Comparison of ENCODE assay signal across 8 cellular contexts in the genomic region with DNA sequence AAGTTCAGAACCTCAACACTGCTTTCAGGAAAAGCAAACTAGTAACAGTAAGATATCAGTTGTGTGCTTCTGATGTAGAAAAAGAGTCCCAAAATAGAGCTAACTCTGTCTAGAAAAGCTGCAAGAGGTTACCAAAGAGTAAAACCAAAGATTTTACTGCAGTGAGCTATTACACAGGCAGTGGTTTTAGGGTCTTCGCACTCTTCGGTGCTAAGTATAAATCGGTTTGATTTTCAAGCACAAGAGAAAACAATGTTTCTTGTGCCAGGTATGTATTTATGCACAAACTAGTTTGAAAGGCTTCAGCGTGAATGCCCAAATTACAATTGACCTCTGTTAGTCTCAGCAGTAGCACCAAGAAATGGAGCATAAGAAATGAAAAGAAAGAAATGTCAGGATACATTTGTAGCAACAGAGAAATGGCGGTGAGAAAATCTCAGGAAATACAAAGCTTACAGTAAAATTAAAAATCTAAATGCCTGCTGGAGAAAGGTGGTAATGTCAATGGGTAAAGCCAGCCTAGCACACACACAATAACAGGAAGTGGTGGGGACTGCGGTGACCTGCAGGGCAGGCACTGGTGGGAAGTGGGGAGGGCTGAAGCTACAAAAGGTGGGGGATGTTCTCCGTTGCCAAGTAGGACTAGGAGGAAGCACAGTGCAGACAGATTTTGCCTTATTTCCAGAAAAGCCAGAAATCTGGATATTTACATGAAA. TPM values are rescaled to one million over a fixed set of nuclear protein-coding genes. Genes with fewer than 3 reads are reported as not detected.
A peak's percentile ranks its signal among the peaks of the same experiment; 100 is the strongest.
DNase-seq lines count a peak whose midpoint lies in the region; ATAC-seq and TF ChIP-seq lines count a peak whose summit lies in the region.
"Had no signal": no experiment of that assay in that cellular context is flagged by ENCODE, and none has a peak within 500 bp of the region (broad histone marks: within the 10 kb centered on the region; RNA-seq: fewer than 3 reads in every experiment).

No MANE protein-coding gene starts in this region.

- H3K4me3 ChIP-seq in Peyer's patch = no peak overlapping the region
- H3K4me3 ChIP-seq: breast epithelium had no signal

- H3K27me3 Mint-ChIP-seq in activated T-helper 2 cell treated with anti-CD3 and anti-CD28 coated beads, Interferon-gamma antibody, Interleukin-2, Interleukin-4, amounts not matched to agents 10 μg/mL and 5 μg/mL and 100 μg/mL, durations not matched to agents 14 hours and 24 hours and 36 hours (ENCODE audit: low read depth) = peaks cover 1% of the 10 kb centered on the region

- H3K27ac ChIP-seq in Peyer's patch = peak overlapping the region in 2 of 4 donors; percentile 74 to 77
- H3K27ac ChIP-seq: breast epithelium had no signal

- H3K4me1 ChIP-seq in Peyer's patch = peaks cover 0 to 12% (median 0%) of the 10 kb centered on the region in 4 donors
- H3K4me1 ChIP-seq: breast epithelium had no signal

- H3K9me3 ChIP-seq in Peyer's patch = no peaks in the 10 kb centered on the region
- H3K9me3 ChIP-seq: breast epithelium had no signal

- H3K9me3 Mint-ChIP-seq in activated T-helper 2 cell treated with anti-CD3 and anti-CD28 coated beads, Interferon-gamma antibody, Interleukin-2, Interleukin-4, amounts not matched to agents 10 μg/mL and 5 μg/mL and 100 μg/mL, durations not matched to agents 14 hours and 24 hours and 36 hours = peaks cover 14% of the 10 kb centered on the region

- H3K36me3 Mint-ChIP-seq in activated T-helper 2 cell treated with anti-CD3 and anti-CD28 coated beads, Interferon-gamma antibody, Interleukin-2, Interleukin-4, amounts not matched to agents 10 μg/mL and 5 μg/mL and 100 μg/mL, durations not matched to agents 14 hours and 24 hours and 36 hours (ENCODE audit: low read depth) = peaks cover 6% of the 10 kb centered on the region

- intact Hi-C loops in activated T-helper 2 cell treated with anti-CD3 and anti-CD28 coated beads, Interferon-gamma antibody, Interleukin-2, Interleukin-4, amounts not matched to agents 10 μg/mL and 5 μg/mL and 100 μg/mL, durations not matched to agents 14 hours and 24 hours and 36 hours (cut with micrococcal nuclease) = loop anchor here (2.0 to 5.0 kb wide), 4 partner anchors 16 to 172 kb away; no protein-coding TSS in a partner anchor
- intact Hi-C loops in left colon (cut with DNase I, micrococcal nuclease) = no loop called here

- DNase-seq in GM19238 (ENCODE audit: insufficient read length, low spot score) (peak; percentile 41), Peyer's patch (peak; percentile 52 to 97 (median 94)), left colon (peak; percentile 42 to 58), EL (no peak)
- peak; percentile 81 for DNase-seq in activated T-helper 2 cell treated with anti-CD3 and anti-CD28 coated beads, Interferon-gamma antibody, Interleukin-2, Interleukin-4, amounts not matched to agents 10 μg/mL and 5 μg/mL and 100 μg/mL, durations not matched to agents 14 hours and 24 hours and 36 hours (ENCODE audit: low spot score)
- peak; percentile 57 to 61 for DNase-seq in stimulated activated CD8-positive, alpha-beta memory T cell treated with anti-CD3 and anti-CD28 coated beads, Interleukin-7, amount 100 ng/mL, for 1 hour (ENCODE audit: low read depth in 2 of 2)

- TF ChIP-seq CTCF in Peyer's patch (IDR thresholded peaks at IDR 0.05) = peak; percentile 15 to 70 (median 36)

- no peak for TF ChIP-seq POLR2A in Peyer's patch (IDR thresholded peaks at IDR 0.05)

- peak; percentile 98 for ATAC-seq in HG03045 (IDR thresholded peaks at IDR 0.05; ENCODE audit: unreplicated experiment)
- ATAC-seq in left colon = peak; percentile 51

- H3K27me3 ChIP-seq in Peyer's patch = no peaks in the 10 kb centered on the region
- H3K27me3 ChIP-seq: breast epithelium had no signal

- H3K27ac Mint-ChIP-seq in activated T-helper 2 cell treated with anti-CD3 and anti-CD28 coated beads, Interferon-gamma antibody, Interleukin-2, Interleukin-4, amounts not matched to agents 10 μg/mL and 5 μg/mL and 100 μg/mL, durations not matched to agents 14 hours and 24 hours and 36 hours = peak overlapping the region; percentile 52

- H3K36me3 ChIP-seq in Peyer's patch = no peaks in the 10 kb centered on the region
- H3K36me3 ChIP-seq: breast epithelium had no signal

- peak overlapping the region; percentile 7 for H3K4me3 Mint-ChIP-seq in activated T-helper 2 cell treated with anti-CD3 and anti-CD28 coated beads, Interferon-gamma antibody, Interleukin-2, Interleukin-4, amounts not matched to agents 10 μg/mL and 5 μg/mL and 100 μg/mL, durations not matched to agents 14 hours and 24 hours and 36 hours (ENCODE audit: low read depth)

- peaks cover 42% of the 10 kb centered on the region for H3K4me1 Mint-ChIP-seq in activated T-helper 2 cell treated with anti-CD3 and anti-CD28 coated beads, Interferon-gamma antibody, Interleukin-2, Interleukin-4, amounts not matched to agents 10 μg/mL and 5 μg/mL and 100 μg/mL, durations not matched to agents 14 hours and 24 hours and 36 hours (ENCODE audit: low read depth)

RNA-seq across cellular contexts. Expression of a gene that starts 18.0 kb away (rescaled TPM):
- total RNA-seq in Peyer's patch (10 to 100 TPM; 68.5 to 89.1 (median 80.6) TPM), left colon (100 to 1,000 TPM in 1 of 2 donors, 10 to 100 TPM in 1; 98.5 to 144 TPM)
- total RNA-seq in activated T-helper 2 cell treated with anti-CD3 and anti-CD28 coated beads, Interferon-gamma antibody, Interleukin-2, Interleukin-4, amounts not matched to agents 10 μg/mL and 5 μg/mL and 100 μg/mL, durations not matched to agents 14 hours and 24 hours and 36 hours = 19.7 and 20.6 TPM in 2 replicates
